9 cellular contexts compared by ENCODE assay signal in the genomic region with DNA sequence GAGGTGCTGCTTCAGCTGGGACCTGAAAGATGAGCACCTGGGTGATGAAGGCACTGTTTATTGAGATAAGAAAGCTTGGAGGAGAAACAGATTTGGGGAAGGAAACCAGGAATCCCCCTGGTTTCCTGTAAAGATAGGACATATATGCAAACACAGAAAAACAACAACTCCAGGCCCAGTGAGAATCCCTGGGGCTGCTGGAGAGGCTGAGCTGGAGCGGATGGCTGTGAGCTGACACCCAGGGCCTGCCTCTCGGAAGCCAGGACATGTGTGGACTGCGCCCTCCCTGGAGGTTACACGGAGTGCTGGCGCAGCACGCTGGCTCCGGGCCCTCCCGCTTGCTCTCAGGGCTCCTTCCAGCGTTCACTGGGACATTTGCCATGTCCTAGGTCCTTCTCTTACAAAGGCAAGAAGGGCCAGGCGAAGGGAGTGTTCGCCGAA. TPM values are rescaled to one million over a fixed set of nuclear protein-coding genes. Genes with fewer than 3 reads are reported as not detected.
DNase-seq lines count a peak whose midpoint lies in the region; ATAC-seq and TF ChIP-seq lines count a peak whose summit lies in the region.
"Had no signal": no experiment of that assay in that cellular context is flagged by ENCODE, and none has a peak within 500 bp of the region (broad histone marks: within the 10 kb centered on the region; RNA-seq: fewer than 3 reads in every experiment).

No MANE protein-coding gene starts in this region.

- H3K27ac ChIP-seq in Peyer's patch: peak overlapping the region; percentile 52 to 76 (median 55)

- H3K4me1 Mint-ChIP-seq in neural crest cell: no peaks in the 10 kb centered on the region

- H3K27me3 Mint-ChIP-seq in neural crest cell (ENCODE audit: low read depth): no peaks in the 10 kb centered on the region
- H3K27me3 Mint-ChIP-seq: activated B cell treated with CpG ODN at 0.5 μM for 24 hours had no signal

- H3K9me3 ChIP-seq in Peyer's patch: no peaks in the 10 kb centered on the region

- no peaks in the 10 kb centered on the region for H3K36me3 ChIP-seq in Peyer's patch

- no peak overlapping the region for H3K4me3 Mint-ChIP-seq in neural crest cell
- H3K4me3 Mint-ChIP-seq: activated B cell treated with CpG ODN at 0.5 μM for 24 hours had no signal

- DNase-seq in AG10803 (ENCODE audit: low read depth): peak; percentile 89
- peak in 1 of 3 donors; percentile 66 for DNase-seq in Peyer's patch
- DNase-seq in fibroblast of gingiva (ENCODE audit: low read depth): peak; percentile 94
- no peak for DNase-seq in neural crest cell (ENCODE audit: low read depth, low spot score)
- no peak for DNase-seq in HK-2 (ENCODE audit: unreplicated experiment)
- DNase-seq in stimulated activated CD4-positive, alpha-beta T cell treated with anti-CD3 and anti-CD28 coated beads, Interleukin-12 subunit alpha, Interleukin-12 subunit beta, amount 100 ng/mL, for 4 hours: no peak
- DNase-seq: activated B cell treated with CpG ODN at 0.5 μM for 24 hours had no signal

- peak overlapping the region; percentile 58 for H3K27ac Mint-ChIP-seq in neural crest cell (ENCODE audit: unreplicated experiment)
- H3K27ac Mint-ChIP-seq: activated B cell treated with CpG ODN at 0.5 μM for 24 hours had no signal

- TF ChIP-seq CTCF in AG10803 (conservative IDR thresholded peaks at IDR 0.05; ENCODE audit: low read length): peak; percentile 22; the same call in 1 of the 2 replicates
- TF ChIP-seq CTCF in Peyer's patch (IDR thresholded peaks at IDR 0.05): no peak
- TF ChIP-seq CTCF in neural crest cell (conservative IDR thresholded peaks at IDR 0.05): no peak

- ATAC-seq in GM18517 (IDR thresholded peaks at IDR 0.05; ENCODE audit: unreplicated experiment): no peak
- ATAC-seq in GM18505 (IDR thresholded peaks at IDR 0.05; ENCODE audit: unreplicated experiment): no peak

- no peak overlapping the region for H3K4me3 ChIP-seq in AG10803 (ENCODE audit: low read length)
- no peak overlapping the region for H3K4me3 ChIP-seq in Peyer's patch

- no peaks in the 10 kb centered on the region for H3K9me3 Mint-ChIP-seq in neural crest cell
- H3K9me3 Mint-ChIP-seq: activated B cell treated with CpG ODN at 0.5 μM for 24 hours had no signal

- H3K27me3 ChIP-seq in Peyer's patch: no peaks in the 10 kb centered on the region

- H3K36me3 Mint-ChIP-seq in neural crest cell (ENCODE audit: low read depth): no peaks in the 10 kb centered on the region

- no peak for TF ChIP-seq POLR2A in Peyer's patch (IDR thresholded peaks at IDR 0.05)
- TF ChIP-seq POLR2A in GM18505 (IDR thresholded peaks at IDR 0.05; ENCODE audit: borderline replicate concordance, extremely low read depth, insufficient read depth, insufficient read length): no peak

- H3K4me1 ChIP-seq in Peyer's patch: no peaks in the 10 kb centered on the region

RNA-seq across cellular contexts. Expression of gene CYB5B, which starts 57.5 kb away (rescaled TPM):
- 10 to 100 TPM; 62.7 to 95.7 (median 65.7) TPM for total RNA-seq in Peyer's patch
- total RNA-seq in neural crest cell: 209 and 221 TPM in 2 replicates

Comparison
In these comparisons a context has a peak if more than half of its experiments do, and no peak if none do; other contexts are left out.
1. DNase-seq: peak in AG10803 (single experiment) and fibroblast of gingiva (single experiment); none in neural crest cell (single experiment), HK-2 (single experiment) and stimulated activated CD4-positive, alpha-beta T cell treated with anti-CD3 and anti-CD28 coated beads, Interleukin-12 subunit alpha, Interleukin-12 subunit beta, amount 100 ng/mL, for 4 hours (single experiment).